Comparison of ENCODE assay signal across 22 cellular contexts in genomic region chr15:101657171-101657570, GRCh38. TPM values are rescaled to one million over a fixed set of nuclear protein-coding genes. Genes with fewer than 3 reads are reported as not detected.
DNase-seq lines count a peak whose midpoint lies in the region; ATAC-seq and TF ChIP-seq lines count a peak whose summit lies in the region.
"Had no signal": no experiment of that assay in that cellular context is flagged by ENCODE, and none has a peak within 500 bp of the region (broad histone marks: within the 10 kb centered on the region; RNA-seq: fewer than 3 reads in every experiment).

No MANE protein-coding gene starts in this region.

- no peak for ATAC-seq in Right ventricle myocardium inferior
- ATAC-seq in stimulated activated naive B cell treated with anti-CD40 and anti-IgM and Interleukin-4, amounts not matched to agents 10 μg/mL and 1 μg/mL and 100 μg/mL, for 72 hours (replicated peaks) = no peak
- ATAC-seq: A549, GM12878, GM23338, HCT116 had no signal

- peaks cover 12% of the 10 kb centered on the region for H3K4me1 Mint-ChIP-seq in glutamatergic neuron (ENCODE audit: low read depth, unreplicated experiment)
- H3K4me1 Mint-ChIP-seq in stimulated activated naive B cell treated with anti-CD40 and anti-IgM and Interleukin-4, amounts not matched to agents 10 μg/mL and 1 μg/mL and 100 μg/mL, for 72 hours = peaks cover 7 to 9% of the 10 kb centered on the region in 2 donors

- DNase-seq in left ventricle myocardium inferior (no peak), Right ventricle myocardium inferior (ENCODE audit: missing footprints) (no peak), glutamatergic neuron (peak; percentile 73), thyroid gland (peak in 1 of 2 donors; percentile 41), medulla oblongata (ENCODE audit: extremely low spot score) (no peak)
- DNase-seq in stimulated activated naive B cell treated with anti-CD40 and anti-IgM and Interleukin-4, amounts not matched to agents 10 μg/mL and 1 μg/mL and 100 μg/mL, for 72 hours = no peak
- DNase-seq: 8988T; ACHN; AML-193; CD4-positive, alpha-beta T cell; CD8-positive, alpha-beta memory T cell; DMS 273 treated with DMSO at 0.1 percent for 48 hours; EL; GDM1; H9 had no signal

- no peak overlapping the region for H3K4me3 ChIP-seq in left ventricle myocardium inferior
- no peak overlapping the region for H3K4me3 ChIP-seq in thyroid gland (replicated peaks in 1 of 3)
- H3K4me3 ChIP-seq: A549; BLaER1 treated with 17β-estradiol and CSF1 and Interleukin-3, amounts not matched to agents 10 nM and 100 nM; GM12878; GM23338 had no signal

- WGBS in thyroid gland, 2 donors = 60% methylated on average over 10 of the region's 10 CpGs

- H3K9me3 ChIP-seq in left ventricle myocardium inferior (replicated peaks) (no peaks in the 10 kb centered on the region), thyroid gland (no peaks in the 10 kb centered on the region)
- H3K9me3 ChIP-seq: A549; BE2C; BLaER1 treated with 17β-estradiol and CSF1 and Interleukin-3, amounts not matched to agents 10 nM and 100 nM had no signal

- peak overlapping the region; percentile 56 for H3K27ac ChIP-seq in left ventricle myocardium inferior (replicated peaks)
- H3K27ac ChIP-seq in thyroid gland = peak overlapping the region; percentile 57 to 69 (median 61)
- H3K27ac ChIP-seq: A549; BLaER1 treated with 17β-estradiol and CSF1 and Interleukin-3, amounts not matched to agents 10 nM and 100 nM had no signal

- H3K4me3 Mint-ChIP-seq in glutamatergic neuron (ENCODE audit: unreplicated experiment) = peak overlapping the region; percentile 59
- H3K4me3 Mint-ChIP-seq in stimulated activated naive B cell treated with anti-CD40 and anti-IgM and Interleukin-4, amounts not matched to agents 10 μg/mL and 1 μg/mL and 100 μg/mL, for 72 hours = no peak overlapping the region
- H3K4me3 Mint-ChIP-seq: CD14-positive monocyte; CD4-positive, alpha-beta T cell; CD8-positive, alpha-beta memory T cell; GM23338; H9 had no signal

- no peak overlapping the region for H3K27ac Mint-ChIP-seq in glutamatergic neuron (ENCODE audit: unreplicated experiment)
- no peak overlapping the region for H3K27ac Mint-ChIP-seq in stimulated activated naive B cell treated with anti-CD40 and anti-IgM and Interleukin-4, amounts not matched to agents 10 μg/mL and 1 μg/mL and 100 μg/mL, for 72 hours
- H3K27ac Mint-ChIP-seq: CD4-positive, alpha-beta T cell; GM23338; H9 had no signal

- peaks cover 23% of the 10 kb centered on the region for H3K36me3 ChIP-seq in left ventricle myocardium inferior
- H3K36me3 ChIP-seq in thyroid gland = no peaks in the 10 kb centered on the region
- H3K36me3 ChIP-seq: BE2C had no signal

- no peak for TF ChIP-seq CTCF in left ventricle myocardium inferior (IDR thresholded peaks at IDR 0.05; ENCODE audit: borderline replicate concordance)
- no peak for TF ChIP-seq CTCF in glutamatergic neuron (IDR thresholded peaks at IDR 0.05; ENCODE audit: partially characterized antibody, unreplicated experiment)
- no peak for TF ChIP-seq CTCF in thyroid gland (IDR thresholded peaks at IDR 0.05)

- H3K27me3 ChIP-seq in left ventricle myocardium inferior (ENCODE audit: low read depth) (no peaks in the 10 kb centered on the region), thyroid gland (no peaks in the 10 kb centered on the region)
- H3K27me3 ChIP-seq: BE2C; BLaER1 treated with 17β-estradiol and CSF1 and Interleukin-3, amounts not matched to agents 10 nM and 100 nM had no signal

- TF ChIP-seq POLR2A in thyroid gland (IDR thresholded peaks at IDR 0.05) = no peak

- H3K27me3 Mint-ChIP-seq in glutamatergic neuron (ENCODE audit: unreplicated experiment) = peaks cover 2% of the 10 kb centered on the region
- H3K27me3 Mint-ChIP-seq in stimulated activated naive B cell treated with anti-CD40 and anti-IgM and Interleukin-4, amounts not matched to agents 10 μg/mL and 1 μg/mL and 100 μg/mL, for 72 hours = no peaks in the 10 kb centered on the region
- H3K27me3 Mint-ChIP-seq: CD4-positive, alpha-beta T cell; CD8-positive, alpha-beta memory T cell had no signal

- intact Hi-C loops in left ventricle myocardium inferior (cut with micrococcal nuclease) (no loop called here), Right ventricle myocardium inferior (cut with DNase I) (no loop called here), thyroid gland (cut with DNase I) (no loop called here)

- H3K4me1 ChIP-seq in left ventricle myocardium inferior (peaks cover 30% of the 10 kb centered on the region), thyroid gland (peaks cover 18 to 21% of the 10 kb centered on the region in 2 donors)
- H3K4me1 ChIP-seq: BE2C had no signal

- no peaks in the 10 kb centered on the region for H3K9me3 Mint-ChIP-seq in glutamatergic neuron (ENCODE audit: unreplicated experiment)
- no peaks in the 10 kb centered on the region for H3K9me3 Mint-ChIP-seq in stimulated activated naive B cell treated with anti-CD40 and anti-IgM and Interleukin-4, amounts not matched to agents 10 μg/mL and 1 μg/mL and 100 μg/mL, for 72 hours
- H3K9me3 Mint-ChIP-seq: CD14-positive monocyte; CD4-positive, alpha-beta T cell; CD8-positive, alpha-beta memory T cell had no signal

- H3K36me3 Mint-ChIP-seq in glutamatergic neuron (ENCODE audit: unreplicated experiment) = no peaks in the 10 kb centered on the region
- H3K36me3 Mint-ChIP-seq in stimulated activated naive B cell treated with anti-CD40 and anti-IgM and Interleukin-4, amounts not matched to agents 10 μg/mL and 1 μg/mL and 100 μg/mL, for 72 hours = peaks cover 7 to 18% of the 10 kb centered on the region in 2 donors

RNA-seq across cellular contexts. Expression of gene TM2D3, which starts 5.0 kb away (rescaled TPM):
- total RNA-seq in left ventricle myocardium inferior (50.6 TPM), Right ventricle myocardium inferior (49.9 TPM), glutamatergic neuron (ENCODE audit: unreplicated experiment) (58.6 TPM), thyroid gland (10 to 100 TPM; 54.8 to 92.5 (median 71.5) TPM)
